Comparison of ENCODE assay signal across 16 cellular contexts in genomic region chr11:73481626-73482025, GRCh38.
A peak's percentile ranks its signal among the peaks of the same experiment; 100 is the strongest.
DNase-seq lines count a peak whose midpoint lies in the region; ATAC-seq and TF ChIP-seq lines count a peak whose summit lies in the region.
"Had no signal": no experiment of that assay in that cellular context is flagged by ENCODE, and none has a peak within 500 bp of the region (broad histone marks: within the 10 kb centered on the region; RNA-seq: fewer than 3 reads in every experiment).

No MANE protein-coding gene starts in this region.

- ATAC-seq in GM21528 (IDR thresholded peaks at IDR 0.05; ENCODE audit: low FRiP score, unreplicated experiment) (no peak), GM19035 (IDR thresholded peaks at IDR 0.05; ENCODE audit: unreplicated experiment) (no peak)

- H3K27me3 ChIP-seq in Karpas-422 (ENCODE audit: low read length) = no peaks in the 10 kb centered on the region

- no peaks in the 10 kb centered on the region for H3K9me2 ChIP-seq in Karpas-422 (replicated peaks; ENCODE audit: insufficient read depth, low read length)

- H3K4me3 ChIP-seq in HEK293 (ENCODE audit: low read depth, low read length) = no peak overlapping the region
- H3K4me3 ChIP-seq in Karpas-422 (ENCODE audit: low read length) = no peak overlapping the region

- H2AFZ ChIP-seq in Karpas-422 (ENCODE audit: low read length) = no peak overlapping the region

- no peaks in the 10 kb centered on the region; the same call in 1 of the 2 replicates for H3K9me3 ChIP-seq in HEK293 (ENCODE audit: control insufficient read depth, insufficient read depth, low read depth, low read length)
- no peaks in the 10 kb centered on the region for H3K9me3 ChIP-seq in Karpas-422 (ENCODE audit: low read length)

- no peak overlapping the region for H3K9ac ChIP-seq in Karpas-422 (ENCODE audit: low read length)

- no peaks in the 10 kb centered on the region for H3K79me2 ChIP-seq in Karpas-422 (ENCODE audit: low read length)

- POLR2A ChIA-PET in HEK293 (lab: Yijun Ruan, JAX) = no interaction called here

- CTCF ChIA-PET in HEK293 (lab: Yijun Ruan, JAX) = interaction anchor here (5.1 kb wide), 1 partner anchor 179 kb away, joined by 47 read pairs; no protein-coding TSS in a partner anchor

- DNase-seq in Karpas-422 (peak; percentile 34), NCI-H69 (lab: John Stamatoyannopoulos, UW) (peak; percentile 15), NCI-H187 (lab: John Stamatoyannopoulos, UW) (no peak)
- DNase-seq: C1 segment of cervical spinal cord; Calu3; CD4-positive, alpha-beta memory T cell; COR-L47; DMS53; DMS79 treated with DMSO at 0.1 percent for 48 hours; GF-D8; H7; HCEC 1CT; HFFc6 had no signal

- H3K4me2 ChIP-seq in Karpas-422 (ENCODE audit: low read depth, low read length, poor library complexity, severe bottlenecking) = no peak overlapping the region

- TF ChIP-seq CTCF in HEK293 (tag by site-specific recombination; IDR thresholded peaks at IDR 0.05) = no peak

- H3K4me1 ChIP-seq in HEK293 (ENCODE audit: control insufficient read depth, insufficient read depth, low read length) (peaks cover 7% of the 10 kb centered on the region; the same call in 1 of the 2 replicates), Karpas-422 (ENCODE audit: low read length) (peaks cover 9% of the 10 kb centered on the region)

- H3K36me3 ChIP-seq in HEK293 (ENCODE audit: control insufficient read depth in 2 of 2, insufficient read depth in 1 of 2, low read length in 2 of 2) (no peaks in the 10 kb centered on the region), Karpas-422 (ENCODE audit: insufficient read depth, low read length) (no peaks in the 10 kb centered on the region)

- H4K20me1 ChIP-seq in Karpas-422 (ENCODE audit: insufficient read depth, low read depth, low read length) = peaks cover 26% of the 10 kb centered on the region

- H3K27ac ChIP-seq in HEK293 (ENCODE audit: extremely low read depth, low read depth, low read length) (no peak overlapping the region), Karpas-422 (ENCODE audit: low read length) (no peak overlapping the region)

TF ChIP-seq in HEK293, 187 proteins besides CTCF, POLR2A, EP300 and RAD21:
- TF ChIP-seq ZFP41 (tag by site-specific recombination; IDR thresholded peaks at IDR 0.05; ENCODE audit: borderline replicate concordance) = no peak
- TF ChIP-seq GLIS1 (tag by site-specific recombination; IDR thresholded peaks at IDR 0.05) = peak; percentile 87
- TF ChIP-seq, protein P1, sequence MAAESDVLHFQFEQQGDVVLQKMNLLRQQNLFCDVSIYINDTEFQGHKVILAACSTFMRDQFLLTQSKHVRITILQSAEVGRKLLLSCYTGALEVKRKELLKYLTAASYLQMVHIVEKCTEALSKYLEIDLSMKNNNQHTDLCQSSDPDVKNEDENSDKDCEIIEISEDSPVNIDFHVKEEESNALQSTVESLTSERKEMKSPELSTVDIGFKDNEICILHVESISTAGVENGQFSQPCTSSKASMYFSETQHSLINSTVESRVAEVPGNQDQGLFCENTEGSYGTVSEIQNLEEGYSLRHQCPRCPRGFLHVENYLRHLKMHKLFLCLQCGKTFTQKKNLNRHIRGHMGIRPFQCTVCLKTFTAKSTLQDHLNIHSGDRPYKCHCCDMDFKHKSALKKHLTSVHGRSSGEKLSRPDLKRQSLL (tag by site-specific recombination; IDR thresholded peaks at IDR 0.05) = peak; percentile 68; the same call in 1 of the 2 replicates
- peak; percentile 47; the same call in 1 of the 2 replicates for TF ChIP-seq ZNF843 (tag by site-specific recombination; IDR thresholded peaks at IDR 0.05)
- TF ChIP-seq ZNF561 (tag by site-specific recombination; IDR thresholded peaks at IDR 0.05; ENCODE audit: borderline replicate concordance) = no peak
- TF ChIP-seq FEZF1 (tag by site-specific recombination; IDR thresholded peaks at IDR 0.05) = peak; percentile 52
- 0 out of 2 replicates have a peak, but pooled peaks have one; percentile 21 for TF ChIP-seq ZNF600 (tag by site-specific recombination; IDR thresholded peaks at IDR 0.05)

Comparison
In these comparisons a context has a peak if more than half of its experiments do, and no peak if none do; other contexts are left out.
1. DNase-seq: peak in Karpas-422 (single experiment) and NCI-H69 (single experiment); none in NCI-H187 (0 of 2).